Comparison of ENCODE assay signal across 1 cellular context in genomic region chr2:24452499-24452878, GRCh38.
TF ChIP-seq lines count a peak whose summit lies in the region.

No MANE protein-coding gene starts in this region.

TF ChIP-seq in K562, 482 proteins besides CTCF, POLR2A, EP300 and RAD21:
- TF ChIP-seq FOXA1 (IDR thresholded peaks at IDR 0.05; ENCODE audit: borderline replicate concordance) (no peak), NR1H2 (CRISPR knock-in tag; IDR thresholded peaks at IDR 0.05) (no peak), ZNF282 (CRISPR knock-in tag; IDR thresholded peaks at IDR 0.05) (no peak), TAF15 (IDR thresholded peaks at IDR 0.05; ENCODE audit: low read depth, low read length) (no peak), TEAD1 (CRISPR knock-in tag; IDR thresholded peaks at IDR 0.05) (no peak), DIDO1 (tag; IDR thresholded peaks at IDR 0.05; ENCODE audit: low read depth) (no peak), ZBTB33 (CRISPR knock-in tag; IDR thresholded peaks at IDR 0.05) (no peak), ZBTB1 (CRISPR knock-in tag; IDR thresholded peaks at IDR 0.05; ENCODE audit: borderline replicate concordance, low read depth) (no peak), TEAD4 (IDR thresholded peaks at IDR 0.05; ENCODE audit: low read length) (no peak), TEAD4 (CRISPR knock-in tag; IDR thresholded peaks at IDR 0.05; ENCODE audit: borderline replicate concordance) (no peak), ZSCAN29 (IDR thresholded peaks at IDR 0.05) (no peak)
- TF ChIP-seq, protein P1, sequence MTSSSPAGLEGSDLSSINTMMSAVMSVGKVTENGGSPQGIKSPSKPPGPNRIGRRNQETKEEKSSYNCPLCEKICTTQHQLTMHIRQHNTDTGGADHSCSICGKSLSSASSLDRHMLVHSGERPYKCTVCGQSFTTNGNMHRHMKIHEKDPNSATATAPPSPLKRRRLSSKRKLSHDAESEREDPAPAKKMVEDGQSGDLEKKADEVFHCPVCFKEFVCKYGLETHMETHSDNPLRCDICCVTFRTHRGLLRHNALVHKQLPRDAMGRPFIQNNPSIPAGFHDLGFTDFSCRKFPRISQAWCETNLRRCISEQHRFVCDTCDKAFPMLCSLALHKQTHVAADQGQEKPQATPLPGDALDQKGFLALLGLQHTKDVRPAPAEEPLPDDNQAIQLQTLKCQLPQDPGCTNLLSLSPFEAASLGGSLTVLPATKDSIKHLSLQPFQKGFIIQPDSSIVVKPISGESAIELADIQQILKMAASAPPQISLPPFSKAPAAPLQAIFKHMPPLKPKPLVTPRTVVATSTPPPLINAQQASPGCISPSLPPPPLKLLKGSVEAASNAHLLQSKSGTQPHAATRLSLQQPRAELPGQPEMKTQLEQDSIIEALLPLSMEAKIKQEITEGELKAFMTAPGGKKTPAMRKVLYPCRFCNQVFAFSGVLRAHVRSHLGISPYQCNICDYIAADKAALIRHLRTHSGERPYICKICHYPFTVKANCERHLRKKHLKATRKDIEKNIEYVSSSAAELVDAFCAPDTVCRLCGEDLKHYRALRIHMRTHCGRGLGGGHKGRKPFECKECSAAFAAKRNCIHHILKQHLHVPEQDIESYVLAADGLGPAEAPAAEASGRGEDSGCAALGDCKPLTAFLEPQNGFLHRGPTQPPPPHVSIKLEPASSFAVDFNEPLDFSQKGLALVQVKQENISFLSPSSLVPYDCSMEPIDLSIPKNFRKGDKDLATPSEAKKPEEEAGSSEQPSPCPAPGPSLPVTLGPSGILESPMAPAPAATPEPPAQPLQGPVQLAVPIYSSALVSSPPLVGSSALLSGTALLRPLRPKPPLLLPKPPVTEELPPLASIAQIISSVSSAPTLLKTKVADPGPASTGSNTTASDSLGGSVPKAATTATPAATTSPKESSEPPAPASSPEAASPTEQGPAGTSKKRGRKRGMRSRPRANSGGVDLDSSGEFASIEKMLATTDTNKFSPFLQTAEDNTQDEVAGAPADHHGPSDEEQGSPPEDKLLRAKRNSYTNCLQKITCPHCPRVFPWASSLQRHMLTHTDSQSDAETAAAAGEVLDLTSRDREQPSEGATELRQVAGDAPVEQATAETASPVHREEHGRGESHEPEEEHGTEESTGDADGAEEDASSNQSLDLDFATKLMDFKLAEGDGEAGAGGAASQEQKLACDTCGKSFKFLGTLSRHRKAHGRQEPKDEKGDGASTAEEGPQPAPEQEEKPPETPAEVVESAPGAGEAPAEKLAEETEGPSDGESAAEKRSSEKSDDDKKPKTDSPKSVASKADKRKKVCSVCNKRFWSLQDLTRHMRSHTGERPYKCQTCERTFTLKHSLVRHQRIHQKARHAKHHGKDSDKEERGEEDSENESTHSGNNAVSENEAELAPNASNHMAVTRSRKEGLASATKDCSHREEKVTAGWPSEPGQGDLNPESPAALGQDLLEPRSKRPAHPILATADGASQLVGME (CRISPR knock-in tag; IDR thresholded peaks at IDR 0.05), result no peak
- TF ChIP-seq, protein P2, sequence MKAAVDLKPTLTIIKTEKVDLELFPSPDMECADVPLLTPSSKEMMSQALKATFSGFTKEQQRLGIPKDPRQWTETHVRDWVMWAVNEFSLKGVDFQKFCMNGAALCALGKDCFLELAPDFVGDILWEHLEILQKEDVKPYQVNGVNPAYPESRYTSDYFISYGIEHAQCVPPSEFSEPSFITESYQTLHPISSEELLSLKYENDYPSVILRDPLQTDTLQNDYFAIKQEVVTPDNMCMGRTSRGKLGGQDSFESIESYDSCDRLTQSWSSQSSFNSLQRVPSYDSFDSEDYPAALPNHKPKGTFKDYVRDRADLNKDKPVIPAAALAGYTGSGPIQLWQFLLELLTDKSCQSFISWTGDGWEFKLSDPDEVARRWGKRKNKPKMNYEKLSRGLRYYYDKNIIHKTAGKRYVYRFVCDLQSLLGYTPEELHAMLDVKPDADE (conservative IDR thresholded peaks at IDR 0.05; ENCODE audit: control insufficient read depth, low read depth, low read length), result no peak
